ENCODE assay signal across 1 cellular context in the genomic region with DNA sequence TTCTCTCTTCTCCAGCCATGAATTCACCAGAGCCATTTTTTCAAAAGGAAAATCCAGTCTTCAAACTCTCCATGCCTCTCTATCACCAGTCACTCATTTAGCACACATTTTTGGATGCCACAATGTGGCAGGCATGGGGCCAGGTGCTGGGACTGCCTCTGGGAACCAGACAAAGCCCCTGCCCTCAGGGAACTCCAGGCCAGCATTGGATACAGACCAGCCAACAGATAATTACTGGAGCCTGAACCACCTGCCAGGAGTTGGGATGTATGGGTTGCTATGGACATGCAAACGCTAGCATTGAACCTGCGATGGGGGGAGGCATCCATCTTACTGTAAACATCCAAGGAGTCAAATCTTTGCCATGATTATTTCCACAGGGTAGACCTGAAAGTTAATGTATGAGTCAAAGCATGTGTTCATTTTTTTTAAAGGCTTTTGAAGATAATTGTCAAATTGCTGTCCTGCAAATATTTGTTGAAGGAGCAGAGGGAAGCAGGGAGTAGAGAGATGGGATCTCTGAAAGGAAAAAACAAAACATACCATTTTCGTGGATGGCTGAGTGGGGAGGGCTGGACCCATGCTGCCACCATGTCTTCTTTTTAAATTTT.
TF ChIP-seq lines count a peak whose summit lies in the region.

No MANE protein-coding gene starts in this region.

TF ChIP-seq in GM23338, 12 proteins besides CTCF, POLR2A, EP300 and RAD21 (continued from another document):
- TF ChIP-seq, protein P1, sequence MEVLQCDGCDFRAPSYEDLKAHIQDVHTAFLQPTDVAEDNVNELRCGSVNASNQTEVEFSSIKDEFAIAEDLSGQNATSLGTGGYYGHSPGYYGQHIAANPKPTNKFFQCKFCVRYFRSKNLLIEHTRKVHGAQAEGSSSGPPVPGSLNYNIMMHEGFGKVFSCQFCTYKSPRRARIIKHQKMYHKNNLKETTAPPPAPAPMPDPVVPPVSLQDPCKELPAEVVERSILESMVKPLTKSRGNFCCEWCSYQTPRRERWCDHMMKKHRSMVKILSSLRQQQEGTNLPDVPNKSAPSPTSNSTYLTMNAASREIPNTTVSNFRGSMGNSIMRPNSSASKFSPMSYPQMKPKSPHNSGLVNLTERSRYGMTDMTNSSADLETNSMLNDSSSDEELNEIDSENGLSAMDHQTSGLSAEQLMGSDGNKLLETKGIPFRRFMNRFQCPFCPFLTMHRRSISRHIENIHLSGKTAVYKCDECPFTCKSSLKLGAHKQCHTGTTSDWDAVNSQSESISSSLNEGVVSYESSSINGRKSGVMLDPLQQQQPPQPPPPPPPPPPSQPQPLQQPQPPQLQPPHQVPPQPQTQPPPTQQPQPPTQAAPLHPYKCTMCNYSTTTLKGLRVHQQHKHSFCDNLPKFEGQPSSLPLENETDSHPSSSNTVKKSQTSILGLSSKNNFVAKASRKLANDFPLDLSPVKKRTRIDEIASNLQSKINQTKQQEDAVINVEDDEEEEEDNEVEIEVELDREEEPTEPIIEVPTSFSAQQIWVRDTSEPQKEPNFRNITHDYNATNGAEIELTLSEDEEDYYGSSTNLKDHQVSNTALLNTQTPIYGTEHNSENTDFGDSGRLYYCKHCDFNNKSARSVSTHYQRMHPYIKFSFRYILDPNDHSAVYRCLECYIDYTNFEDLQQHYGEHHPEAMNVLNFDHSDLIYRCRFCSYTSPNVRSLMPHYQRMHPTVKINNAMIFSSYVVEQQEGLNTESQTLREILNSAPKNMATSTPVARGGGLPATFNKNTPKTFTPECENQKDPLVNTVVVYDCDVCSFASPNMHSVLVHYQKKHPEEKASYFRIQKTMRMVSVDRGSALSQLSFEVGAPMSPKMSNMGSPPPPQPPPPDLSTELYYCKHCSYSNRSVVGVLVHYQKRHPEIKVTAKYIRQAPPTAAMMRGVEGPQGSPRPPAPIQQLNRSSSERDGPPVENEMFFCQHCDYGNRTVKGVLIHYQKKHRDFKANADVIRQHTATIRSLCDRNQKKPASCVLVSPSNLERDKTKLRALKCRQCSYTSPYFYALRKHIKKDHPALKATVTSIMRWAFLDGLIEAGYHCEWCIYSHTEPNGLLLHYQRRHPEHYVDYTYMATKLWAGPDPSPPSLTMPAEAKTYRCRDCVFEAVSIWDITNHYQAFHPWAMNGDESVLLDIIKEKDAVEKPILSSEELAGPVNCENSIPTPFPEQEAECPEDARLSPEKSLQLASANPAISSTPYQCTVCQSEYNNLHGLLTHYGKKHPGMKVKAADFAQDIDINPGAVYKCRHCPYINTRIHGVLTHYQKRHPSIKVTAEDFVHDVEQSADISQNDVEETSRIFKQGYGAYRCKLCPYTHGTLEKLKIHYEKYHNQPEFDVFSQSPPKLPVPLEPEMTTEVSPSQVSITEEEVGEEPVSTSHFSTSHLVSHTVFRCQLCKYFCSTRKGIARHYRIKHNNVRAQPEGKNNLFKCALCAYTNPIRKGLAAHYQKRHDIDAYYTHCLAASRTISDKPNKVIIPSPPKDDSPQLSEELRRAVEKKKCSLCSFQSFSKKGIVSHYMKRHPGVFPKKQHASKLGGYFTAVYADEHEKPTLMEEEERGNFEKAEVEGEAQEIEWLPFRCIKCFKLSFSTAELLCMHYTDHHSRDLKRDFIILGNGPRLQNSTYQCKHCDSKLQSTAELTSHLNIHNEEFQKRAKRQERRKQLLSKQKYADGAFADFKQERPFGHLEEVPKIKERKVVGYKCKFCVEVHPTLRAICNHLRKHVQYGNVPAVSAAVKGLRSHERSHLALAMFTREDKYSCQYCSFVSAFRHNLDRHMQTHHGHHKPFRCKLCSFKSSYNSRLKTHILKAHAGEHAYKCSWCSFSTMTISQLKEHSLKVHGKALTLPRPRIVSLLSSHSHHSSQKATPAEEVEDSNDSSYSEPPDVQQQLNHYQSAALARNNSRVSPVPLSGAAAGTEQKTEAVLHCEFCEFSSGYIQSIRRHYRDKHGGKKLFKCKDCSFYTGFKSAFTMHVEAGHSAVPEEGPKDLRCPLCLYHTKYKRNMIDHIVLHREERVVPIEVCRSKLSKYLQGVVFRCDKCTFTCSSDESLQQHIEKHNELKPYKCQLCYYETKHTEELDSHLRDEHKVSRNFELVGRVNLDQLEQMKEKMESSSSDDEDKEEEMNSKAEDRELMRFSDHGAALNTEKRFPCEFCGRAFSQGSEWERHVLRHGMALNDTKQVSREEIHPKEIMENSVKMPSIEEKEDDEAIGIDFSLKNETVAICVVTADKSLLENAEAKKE (CRISPR knock-in tag; IDR thresholded peaks at IDR 0.05): no peak
- TF ChIP-seq EZH2 (IDR thresholded peaks at IDR 0.05; ENCODE audit: low read depth, unreplicated experiment) (no peak), ZNF114 (CRISPR knock-in tag; IDR thresholded peaks at IDR 0.05) (no peak), STAT1 (IDR thresholded peaks at IDR 0.05; ENCODE audit: unreplicated experiment) (no peak), ZNF331 (CRISPR knock-in tag; IDR thresholded peaks at IDR 0.05; ENCODE audit: low read depth) (no peak)
- TF ChIP-seq, protein P2, sequence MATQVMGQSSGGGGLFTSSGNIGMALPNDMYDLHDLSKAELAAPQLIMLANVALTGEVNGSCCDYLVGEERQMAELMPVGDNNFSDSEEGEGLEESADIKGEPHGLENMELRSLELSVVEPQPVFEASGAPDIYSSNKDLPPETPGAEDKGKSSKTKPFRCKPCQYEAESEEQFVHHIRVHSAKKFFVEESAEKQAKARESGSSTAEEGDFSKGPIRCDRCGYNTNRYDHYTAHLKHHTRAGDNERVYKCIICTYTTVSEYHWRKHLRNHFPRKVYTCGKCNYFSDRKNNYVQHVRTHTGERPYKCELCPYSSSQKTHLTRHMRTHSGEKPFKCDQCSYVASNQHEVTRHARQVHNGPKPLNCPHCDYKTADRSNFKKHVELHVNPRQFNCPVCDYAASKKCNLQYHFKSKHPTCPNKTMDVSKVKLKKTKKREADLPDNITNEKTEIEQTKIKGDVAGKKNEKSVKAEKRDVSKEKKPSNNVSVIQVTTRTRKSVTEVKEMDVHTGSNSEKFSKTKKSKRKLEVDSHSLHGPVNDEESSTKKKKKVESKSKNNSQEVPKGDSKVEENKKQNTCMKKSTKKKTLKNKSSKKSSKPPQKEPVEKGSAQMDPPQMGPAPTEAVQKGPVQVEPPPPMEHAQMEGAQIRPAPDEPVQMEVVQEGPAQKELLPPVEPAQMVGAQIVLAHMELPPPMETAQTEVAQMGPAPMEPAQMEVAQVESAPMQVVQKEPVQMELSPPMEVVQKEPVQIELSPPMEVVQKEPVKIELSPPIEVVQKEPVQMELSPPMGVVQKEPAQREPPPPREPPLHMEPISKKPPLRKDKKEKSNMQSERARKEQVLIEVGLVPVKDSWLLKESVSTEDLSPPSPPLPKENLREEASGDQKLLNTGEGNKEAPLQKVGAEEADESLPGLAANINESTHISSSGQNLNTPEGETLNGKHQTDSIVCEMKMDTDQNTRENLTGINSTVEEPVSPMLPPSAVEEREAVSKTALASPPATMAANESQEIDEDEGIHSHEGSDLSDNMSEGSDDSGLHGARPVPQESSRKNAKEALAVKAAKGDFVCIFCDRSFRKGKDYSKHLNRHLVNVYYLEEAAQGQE (IDR thresholded peaks at IDR 0.05; ENCODE audit: unreplicated experiment): no peak
